In the genomic region with DNA sequence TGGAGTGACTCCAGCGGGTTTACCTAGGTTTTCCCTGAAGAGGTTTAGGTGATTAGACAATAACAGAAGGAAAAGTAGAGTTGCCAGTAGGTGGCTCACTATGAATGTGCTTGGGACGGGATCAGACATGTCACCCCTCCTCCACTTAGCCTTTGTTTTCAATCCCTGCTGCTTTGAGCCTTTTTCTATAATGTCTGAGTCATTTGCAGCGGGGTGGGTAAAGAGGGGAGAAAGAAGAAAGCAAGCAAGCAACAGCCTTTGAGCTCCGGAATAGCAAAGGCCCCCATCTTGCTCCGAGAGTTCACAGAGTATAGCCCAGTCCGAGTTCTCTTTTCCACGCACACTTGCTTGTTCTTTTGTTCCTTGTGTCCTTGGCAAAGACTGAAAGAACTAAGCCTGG, we compare ENCODE assay signal across 8 cellular contexts.
DNase-seq lines count a peak whose midpoint lies in the region; ATAC-seq and TF ChIP-seq lines count a peak whose summit lies in the region.

No MANE protein-coding gene starts in this region.

- peak overlapping the region; percentile 91 for H3K27ac ChIP-seq in neuronal stem cell (replicated peaks; ENCODE audit: low read length)

- TF ChIP-seq CTCF in BJ (IDR thresholded peaks at IDR 0.05; ENCODE audit: insufficient read depth, low read depth, low read length) (peak; percentile 70), fibroblast of villous mesenchyme (IDR thresholded peaks at IDR 0.05; ENCODE audit: insufficient read depth, low read depth, low read length) (peak; percentile 62)

- H3K18ac ChIP-seq in neuronal stem cell (ENCODE audit: low read length), result no peak overlapping the region

- H3K9me3 Mint-ChIP-seq in activated T-helper 17 cell treated with anti-CD3 and anti-CD28 coated beads, Interleukin-2, amount 50 U/mL, for 72 hours, result no peaks in the 10 kb centered on the region

- H2BK12ac ChIP-seq in neuronal stem cell (ENCODE audit: low read length), result no peak overlapping the region

- no peak overlapping the region for H2BK5ac ChIP-seq in neuronal stem cell (ENCODE audit: low read length)

- no CpG with 5 or more reads among the region's 7 CpGs for WGBS in neuronal stem cell (ENCODE audit: extremely low coverage in 2 of 2, insufficient read length in 2 of 2, insufficient replicate concordance in 1 of 2), 2 donors

- no peak for ATAC-seq in activated T-helper 17 cell treated with anti-CD3 and anti-CD28 coated beads, Interleukin-2, amount 50 U/mL, for 72 hours (replicated peaks)
- no peak for ATAC-seq in GM21423 (IDR thresholded peaks at IDR 0.05; ENCODE audit: unreplicated experiment)

- H3K4ac ChIP-seq in neuronal stem cell (ENCODE audit: low read length), result no peak overlapping the region

- H3K23ac ChIP-seq in neuronal stem cell (ENCODE audit: low read depth, low read length, poor library complexity), result no peak overlapping the region

- H3K27ac Mint-ChIP-seq in activated T-helper 17 cell treated with anti-CD3 and anti-CD28 coated beads, Interleukin-2, amount 50 U/mL, for 72 hours, result no peak overlapping the region

- H3K14ac ChIP-seq in neuronal stem cell (ENCODE audit: low read length), result no peak overlapping the region

- no peaks in the 10 kb centered on the region for H3K4me1 Mint-ChIP-seq in activated T-helper 17 cell treated with anti-CD3 and anti-CD28 coated beads, Interleukin-2, amount 50 U/mL, for 72 hours

- no peak overlapping the region for H3K4me3 Mint-ChIP-seq in activated T-helper 17 cell treated with anti-CD3 and anti-CD28 coated beads, Interleukin-2, amount 50 U/mL, for 72 hours

- H3K27me3 ChIP-seq in BJ (ENCODE audit: control insufficient read depth, insufficient read depth, low read length) (no peaks in the 10 kb centered on the region), neuronal stem cell (ENCODE audit: control insufficient read depth in 3 of 3, insufficient read depth in 3 of 3, low read depth in 1 of 3, low read length in 3 of 3) (no peaks in the 10 kb centered on the region)

- no peak overlapping the region for H4K8ac ChIP-seq in neuronal stem cell (ENCODE audit: low read depth, low read length)

- H3K4me1 ChIP-seq in neuronal stem cell (ENCODE audit: control insufficient read depth in 2 of 2, insufficient read depth in 1 of 2, low read depth in 1 of 2, low read length in 2 of 2), result peaks cover 12 to 37% of the 10 kb centered on the region in 2 donors

- no peak overlapping the region for H2AK5ac ChIP-seq in neuronal stem cell (ENCODE audit: low read depth, low read length)

- peak overlapping the region; percentile 39 for H2AFZ ChIP-seq in neuronal stem cell (ENCODE audit: low read length)

- CTCF ChIA-PET in BJ (lab: Yijun Ruan, JAX), result interaction anchor here (0.6 to 0.7 kb wide), 2 partner anchors 51 to 559 kb away, joined by 3 read pairs; no protein-coding TSS in a partner anchor

- H2BK15ac ChIP-seq in neuronal stem cell (ENCODE audit: low read length), result no peak overlapping the region

- H3K9ac ChIP-seq in neuronal stem cell (ENCODE audit: low read depth, low read length, poor library complexity), result no peak overlapping the region

- no peaks in the 10 kb centered on the region for H3K36me3 ChIP-seq in BJ (ENCODE audit: control insufficient read depth, insufficient read depth, low read length)
- no peaks in the 10 kb centered on the region for H3K36me3 ChIP-seq in neuronal stem cell (replicated peaks in 1 of 2; ENCODE audit: control insufficient read depth in 2 of 2, insufficient read depth in 2 of 2, low read length in 2 of 2)

- no peaks in the 10 kb centered on the region for H3K79me1 ChIP-seq in neuronal stem cell (ENCODE audit: low read depth, low read length)

- no peak overlapping the region for H2BK120ac ChIP-seq in neuronal stem cell (ENCODE audit: low read depth, low read length)

- peaks cover 0 to 2% of the 10 kb centered on the region in 2 donors for H3K9me3 ChIP-seq in neuronal stem cell (replicated peaks in 1 of 2; ENCODE audit: control insufficient read depth in 2 of 2, insufficient read depth in 1 of 2, low read depth in 1 of 2, low read length in 2 of 2)

- H3K36me3 Mint-ChIP-seq in activated T-helper 17 cell treated with anti-CD3 and anti-CD28 coated beads, Interleukin-2, amount 50 U/mL, for 72 hours (ENCODE audit: low read depth), result no peaks in the 10 kb centered on the region

- H4K91ac ChIP-seq in neuronal stem cell (ENCODE audit: low read depth, low read length, poor library complexity), result no peak overlapping the region

- POLR2A ChIA-PET in BJ (lab: Charles Lee), result interaction anchor here (0.5 kb wide), 1 partner anchor 555 kb away, joined by 6 read pairs; no protein-coding TSS in a partner anchor

- peak overlapping the region; percentile 47 for H3K4me2 ChIP-seq in neuronal stem cell (ENCODE audit: insufficient read depth, low read length, poor library complexity, severe bottlenecking)

- peak; percentile 27 for DNase-seq in BJ (ENCODE audit: low read depth)
- DNase-seq in LoVo (ENCODE audit: low spot score), result peak; percentile 45
- peak; percentile 90 for DNase-seq in SK-N-DZ (ENCODE audit: low spot score)
- DNase-seq in fibroblast of villous mesenchyme (ENCODE audit: low read depth), result peak; percentile 69
- DNase-seq in neuronal stem cell (ENCODE audit: low spot score), result peak; percentile 87
- DNase-seq in activated effector memory CD4-positive, alpha-beta T cell treated with Interleukin-2 at 50 U/mL for 16 hours, result no peak

- H3K4me3 ChIP-seq in BJ (ENCODE audit: low read depth, low read length), result no peak overlapping the region
- peak overlapping the region; percentile 5 for H3K4me3 ChIP-seq in fibroblast of villous mesenchyme (ENCODE audit: low read depth, low read length)
- peak overlapping the region in 1 of 2 donors; percentile 23 for H3K4me3 ChIP-seq in neuronal stem cell (ENCODE audit: low read length in 2 of 2)

- H3K27me3 Mint-ChIP-seq in activated T-helper 17 cell treated with anti-CD3 and anti-CD28 coated beads, Interleukin-2, amount 50 U/mL, for 72 hours, result peaks cover 4% of the 10 kb centered on the region
